27 cellular contexts compared by ENCODE assay signal in genomic region chr5:9354336-9355081, GRCh38.
DNase-seq lines count a peak whose midpoint lies in the region; ATAC-seq and TF ChIP-seq lines count a peak whose summit lies in the region.
"Had no signal": no experiment of that assay in that cellular context is flagged by ENCODE, and none has a peak within 500 bp of the region (broad histone marks: within the 10 kb centered on the region; RNA-seq: fewer than 3 reads in every experiment).

No MANE protein-coding gene starts in this region.

- H3K9ac ChIP-seq in mammary epithelial cell (ENCODE audit: insufficient read depth, low read length) (no peak overlapping the region), trophoblast cell (ENCODE audit: low read length) (no peak overlapping the region)

- POLR2A ChIA-PET in MCF 10A (lab: Yijun Ruan, JAX): interaction anchor here (0.8 to 1.2 kb wide), 2 partner anchors 11 to 1485 kb away, joined by 3 to 5 read pairs; partner anchors contain the start of genes FASTKD3 and MTRR

- peak; percentile 58 for DNase-seq in mammary epithelial cell
- DNase-seq in MCF 10A (ENCODE audit: unreplicated experiment): no peak
- DNase-seq in foreskin keratinocyte: peak in 1 of 2 donors; percentile 70
- DNase-seq in trophoblast cell: peak; percentile 58 to 76
- DNase-seq in left lung: no peak
- DNase-seq in heart right ventricle: no peak
- DNase-seq in activated CD8-positive, alpha-beta memory T cell treated with anti-CD3 and anti-CD28 coated beads for 24 hours: no peak
- DNase-seq: CD8-positive, alpha-beta T cell; DMS153; DND-41; Kasumi-1; MV-4-11; NCI-H1105; NCI-H1436 treated with DMSO at 0.1 percent for 48 hours; NCI-H187 treated with DMSO at 0.1 percent for 48 hours; NCI-H446 treated with DMSO at 0.1 percent for 48 hours; NCI-H526; NCI-H82; NK-92 treated with Interleukin-12 subunit alpha and Interleukin-12 subunit beta, amount 100 ng/mL, for 24 hours; RPMI8226; SHP77 had no signal

- 76% methylated on average over 7 of the region's 7 CpGs for WGBS in mammary epithelial cell (ENCODE audit: low coverage, missing lambda C conversion rate)
- WGBS in trophoblast cell (ENCODE audit: extremely low coverage, insufficient coverage, insufficient read length): no CpG with 5 or more reads among the region's 7 CpGs
- WGBS in heart right ventricle, 2 donors: 83 to 86% methylated on average over 7 of the region's 7 CpGs

- no peak overlapping the region for H2BK120ac ChIP-seq in trophoblast cell (ENCODE audit: insufficient read depth, low read length, poor library complexity)

- no peaks in the 10 kb centered on the region for H4K20me1 ChIP-seq in mammary epithelial cell (ENCODE audit: insufficient read depth, low read length)

- H3K9me3 Mint-ChIP-seq in MCF 10A (ENCODE audit: unreplicated experiment): peaks cover 15% of the 10 kb centered on the region

- TF ChIP-seq CTCF in mammary epithelial cell (conservative IDR thresholded peaks at IDR 0.05 in 1 of 2, IDR thresholded peaks at IDR 0.05 in 1 of 2; ENCODE audit: extremely low read depth in 1 of 2, insufficient read depth in 1 of 2, low read depth in 1 of 2, low read length in 2 of 2) (no peak), MCF 10A (IDR thresholded peaks at IDR 0.05; ENCODE audit: unreplicated experiment) (no peak), foreskin keratinocyte (conservative IDR thresholded peaks at IDR 0.05) (no peak), left lung (IDR thresholded peaks at IDR 0.05) (no peak), heart right ventricle (IDR thresholded peaks at IDR 0.05) (no peak)

- BruUV-seq in mammary epithelial cell (replicated peaks; lab: Mats Ljungman, UMichigan): no TSS peak
- no TSS peak for BruUV-seq in MCF 10A (replicated peaks; lab: Mats Ljungman, UMichigan)

- H3K79me1 ChIP-seq in trophoblast cell (ENCODE audit: low read length): peaks cover 5% of the 10 kb centered on the region

- no peak overlapping the region for H3K4me3 Mint-ChIP-seq in MCF 10A (ENCODE audit: unreplicated experiment)
- H3K4me3 Mint-ChIP-seq: B cell; CD8-positive, alpha-beta T cell had no signal

- H3K4me1 Mint-ChIP-seq in MCF 10A (ENCODE audit: insufficient read depth, unreplicated experiment): peaks cover 11% of the 10 kb centered on the region
- H3K4me1 Mint-ChIP-seq: B cell had no signal

- H3K14ac ChIP-seq in trophoblast cell (ENCODE audit: low read length): no peak overlapping the region

- no peak overlapping the region for H2BK5ac ChIP-seq in trophoblast cell (ENCODE audit: low read depth, low read length, poor library complexity)

- no peaks in the 10 kb centered on the region for H3K36me3 Mint-ChIP-seq in MCF 10A (ENCODE audit: insufficient read depth, unreplicated experiment)
- H3K36me3 Mint-ChIP-seq: CD8-positive, alpha-beta T cell had no signal

- no peaks in the 10 kb centered on the region for H3K27me3 Mint-ChIP-seq in MCF 10A (ENCODE audit: insufficient read depth, unreplicated experiment)
- H3K27me3 Mint-ChIP-seq: B cell had no signal

- no peak overlapping the region for H3K4me3 ChIP-seq in mammary epithelial cell (replicated peaks in 1 of 3; ENCODE audit: insufficient read depth in 1 of 3, low read depth in 2 of 3, low read length in 3 of 3)
- H3K4me3 ChIP-seq in trophoblast cell (ENCODE audit: low read depth, low read length): no peak overlapping the region
- H3K4me3 ChIP-seq in left lung: no peak overlapping the region
- no peak overlapping the region for H3K4me3 ChIP-seq in heart right ventricle
- H3K4me3 ChIP-seq: K562 had no signal

- in situ Hi-C loops in mammary epithelial cell (cut with MboI; ENCODE audit: low sequenced_read_pairs in 2 of 2): loop anchor here in 1 of 2 donors (25.0 kb wide), 1 partner anchor 183 kb away; the partner anchor contains the start of gene SEMA5A

- no peak overlapping the region for H4K91ac ChIP-seq in trophoblast cell (ENCODE audit: low read depth, low read length)

- H2AK5ac ChIP-seq in trophoblast cell (ENCODE audit: low read length): no peak overlapping the region

- H3K4me2 ChIP-seq in mammary epithelial cell (ENCODE audit: insufficient read depth, low read depth, low read length): no peak overlapping the region
- H3K4me2 ChIP-seq in trophoblast cell (ENCODE audit: low read length): no peak overlapping the region

- no peak overlapping the region for H4K8ac ChIP-seq in trophoblast cell (ENCODE audit: low read depth, low read length)

- peaks cover 24% of the 10 kb centered on the region for H3K4me1 ChIP-seq in mammary epithelial cell (ENCODE audit: insufficient read depth, low read length)
- peaks cover 6% of the 10 kb centered on the region for H3K4me1 ChIP-seq in foreskin keratinocyte
- H3K4me1 ChIP-seq in trophoblast cell (ENCODE audit: control insufficient read depth in 1 of 2, insufficient read depth in 2 of 2, low read length in 2 of 2): peaks cover 19 to 42% of the 10 kb centered on the region in 2 experiments
- no peaks in the 10 kb centered on the region for H3K4me1 ChIP-seq in left lung
- H3K4me1 ChIP-seq in heart right ventricle: peaks cover 0 to 38% (median 23%) of the 10 kb centered on the region in 9 donors

- H3K27ac ChIP-seq in mammary epithelial cell (ENCODE audit: insufficient read depth, low read depth, low read length): peak overlapping the region; percentile 24
- no peak overlapping the region for H3K27ac ChIP-seq in foreskin keratinocyte
- H3K27ac ChIP-seq in trophoblast cell (ENCODE audit: low read depth, low read length): no peak overlapping the region
- no peak overlapping the region for H3K27ac ChIP-seq in left lung
- H3K27ac ChIP-seq in heart right ventricle: no peak overlapping the region
- H3K27ac ChIP-seq: 22Rv1, C4-2B had no signal

- H3K23ac ChIP-seq in trophoblast cell (ENCODE audit: low read length): no peak overlapping the region

- no peak overlapping the region for H3K27ac Mint-ChIP-seq in MCF 10A (ENCODE audit: low read depth, unreplicated experiment)
- H3K27ac Mint-ChIP-seq: B cell; CD8-positive, alpha-beta T cell had no signal

- no peak overlapping the region for H2BK12ac ChIP-seq in trophoblast cell (ENCODE audit: low read length)

- no peak overlapping the region for H3K18ac ChIP-seq in trophoblast cell (ENCODE audit: low read length)

- dilution Hi-C loops in mammary epithelial cell (cut with HindIII; ENCODE audit: low sequenced_read_pairs): loop anchor here (25.0 kb wide), 1 partner anchor 183 kb away; the partner anchor contains the start of gene SEMA5A

- intact Hi-C loops in mammary epithelial cell (cut with micrococcal nuclease): loop anchor here (5.0 kb wide), 1 partner anchor 87 kb away; no protein-coding TSS in a partner anchor
- intact Hi-C loops in MCF 10A (cut with micrococcal nuclease): no loop called here
- intact Hi-C loops in left lung (cut with DNase I): no loop called here
- intact Hi-C loops in heart right ventricle (cut with DNase I): no loop called here

- H2AFZ ChIP-seq in mammary epithelial cell (ENCODE audit: low read depth, low read length) (no peak overlapping the region), trophoblast cell (ENCODE audit: insufficient read depth, low read length, poor library complexity) (no peak overlapping the region)

- H3K9me3 ChIP-seq in mammary epithelial cell (replicated peaks; ENCODE audit: insufficient read depth, low read length) (no peaks in the 10 kb centered on the region), trophoblast cell (ENCODE audit: insufficient read depth, low read depth, low read length) (no peaks in the 10 kb centered on the region), left lung (no peaks in the 10 kb centered on the region), heart right ventricle (no peaks in the 10 kb centered on the region)

- ATAC-seq in foreskin keratinocyte (peak; percentile 36), HG03095 (IDR thresholded peaks at IDR 0.05; ENCODE audit: unreplicated experiment) (no peak), left lung (no peak), heart right ventricle (no peak)
- ATAC-seq: CD8-positive, alpha-beta T cell; HCT116; K562 had no signal

- CTCF ChIA-PET in mammary epithelial cell (lab: Charles Lee; ENCODE audit: low non-redundant PET): no interaction called here
- CTCF ChIA-PET in MCF 10A (lab: Yijun Ruan, JAX): interaction anchor here (0.5 to 1.1 kb wide), 4 partner anchors 189 to 1069 kb away, joined by 3 to 5 read pairs (median 4); no protein-coding TSS in a partner anchor

- H3K79me2 ChIP-seq in mammary epithelial cell (ENCODE audit: insufficient read depth, low read length): no peaks in the 10 kb centered on the region
- peaks cover 2% of the 10 kb centered on the region for H3K79me2 ChIP-seq in trophoblast cell (ENCODE audit: control insufficient read depth, insufficient read depth, low read length, poor library complexity)

- H4K12ac ChIP-seq in trophoblast cell (ENCODE audit: low read depth, low read length): no peak overlapping the region

- H3K27me3 ChIP-seq in mammary epithelial cell (ENCODE audit: insufficient read depth, low read length): no peaks in the 10 kb centered on the region
- no peaks in the 10 kb centered on the region for H3K27me3 ChIP-seq in foreskin keratinocyte
- no peaks in the 10 kb centered on the region for H3K27me3 ChIP-seq in trophoblast cell (ENCODE audit: insufficient read depth, low read length)
- H3K27me3 ChIP-seq in left lung: no peaks in the 10 kb centered on the region
- no peaks in the 10 kb centered on the region for H3K27me3 ChIP-seq in heart right ventricle

- H3K36me3 ChIP-seq in mammary epithelial cell (ENCODE audit: insufficient read depth, low read length) (no peaks in the 10 kb centered on the region), trophoblast cell (ENCODE audit: control insufficient read depth in 1 of 2, insufficient read depth in 2 of 2, low read length in 2 of 2) (peaks cover 0 to 6% of the 10 kb centered on the region in 2 experiments), left lung (no peaks in the 10 kb centered on the region), heart right ventricle (no peaks in the 10 kb centered on the region)

- H3K4ac ChIP-seq in trophoblast cell (ENCODE audit: low read depth, low read length): no peak overlapping the region

Comparison
In these comparisons a context has a peak if more than half of its experiments do, and no peak if none do; other contexts are left out.
1. DNase-seq: peak in mammary epithelial cell (single experiment) and trophoblast cell (2 of 2); none in MCF 10A (single experiment), left lung (0 of 2), heart right ventricle (0 of 2) and activated CD8-positive, alpha-beta memory T cell treated with anti-CD3 and anti-CD28 coated beads for 24 hours (single experiment).